Comparison of ENCODE assay signal across 1 cellular context in genomic region chr3:197031315-197032285, GRCh38.
A peak's percentile ranks its signal among the peaks of the same experiment; 100 is the strongest.
TF ChIP-seq lines count a peak whose summit lies in the region.

No MANE protein-coding gene starts in this region.

TF ChIP-seq in HepG2, 621 proteins besides CTCF, POLR2A, EP300 and RAD21 (continued from another document):
- TF ChIP-seq TFE3 (CRISPR knock-in tag; IDR thresholded peaks at IDR 0.05) (peak; percentile 73), TAF15 (IDR thresholded peaks at IDR 0.05; ENCODE audit: low read depth, low read length, poor library complexity, severe bottlenecking) (no peak)
- TF ChIP-seq, protein P1, sequence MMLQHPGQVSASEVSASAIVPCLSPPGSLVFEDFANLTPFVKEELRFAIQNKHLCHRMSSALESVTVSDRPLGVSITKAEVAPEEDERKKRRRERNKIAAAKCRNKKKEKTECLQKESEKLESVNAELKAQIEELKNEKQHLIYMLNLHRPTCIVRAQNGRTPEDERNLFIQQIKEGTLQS (CRISPR knock-in tag; IDR thresholded peaks at IDR 0.05): peak; percentile 78
- TF ChIP-seq, protein P2, sequence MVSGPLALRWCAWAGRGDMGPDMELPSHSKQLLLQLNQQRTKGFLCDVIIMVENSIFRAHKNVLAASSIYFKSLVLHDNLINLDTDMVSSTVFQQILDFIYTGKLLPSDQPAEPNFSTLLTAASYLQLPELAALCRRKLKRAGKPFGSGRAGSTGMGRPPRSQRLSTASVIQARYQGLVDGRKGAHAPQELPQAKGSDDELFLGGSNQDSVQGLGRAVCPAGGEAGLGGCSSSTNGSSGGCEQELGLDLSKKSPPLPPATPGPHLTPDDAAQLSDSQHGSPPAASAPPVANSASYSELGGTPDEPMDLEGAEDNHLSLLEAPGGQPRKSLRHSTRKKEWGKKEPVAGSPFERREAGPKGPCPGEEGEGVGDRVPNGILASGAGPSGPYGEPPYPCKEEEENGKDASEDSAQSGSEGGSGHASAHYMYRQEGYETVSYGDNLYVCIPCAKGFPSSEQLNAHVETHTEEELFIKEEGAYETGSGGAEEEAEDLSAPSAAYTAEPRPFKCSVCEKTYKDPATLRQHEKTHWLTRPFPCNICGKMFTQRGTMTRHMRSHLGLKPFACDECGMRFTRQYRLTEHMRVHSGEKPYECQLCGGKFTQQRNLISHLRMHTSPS (CRISPR knock-in tag; IDR thresholded peaks at IDR 0.05; ENCODE audit: low read depth): peak; percentile 81; the same call in 1 of the 2 replicates
- TF ChIP-seq, protein P3, sequence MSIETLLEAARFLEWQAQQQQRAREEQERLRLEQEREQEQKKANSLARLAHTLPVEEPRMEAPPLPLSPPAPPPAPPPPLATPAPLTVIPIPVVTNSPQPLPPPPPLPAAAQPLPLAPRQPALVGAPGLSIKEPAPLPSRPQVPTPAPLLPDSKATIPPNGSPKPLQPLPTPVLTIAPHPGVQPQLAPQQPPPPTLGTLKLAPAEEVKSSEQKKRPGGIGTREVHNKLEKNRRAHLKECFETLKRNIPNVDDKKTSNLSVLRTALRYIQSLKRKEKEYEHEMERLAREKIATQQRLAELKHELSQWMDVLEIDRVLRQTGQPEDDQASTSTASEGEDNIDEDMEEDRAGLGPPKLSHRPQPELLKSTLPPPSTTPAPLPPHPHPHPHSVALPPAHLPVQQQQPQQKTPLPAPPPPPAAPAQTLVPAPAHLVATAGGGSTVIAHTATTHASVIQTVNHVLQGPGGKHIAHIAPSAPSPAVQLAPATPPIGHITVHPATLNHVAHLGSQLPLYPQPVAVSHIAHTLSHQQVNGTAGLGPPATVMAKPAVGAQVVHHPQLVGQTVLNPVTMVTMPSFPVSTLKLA (IDR thresholded peaks at IDR 0.05): 0 out of 2 replicates have a peak, but pooled peaks have one; percentile 12
